Comparison of ENCODE assay signal across 1 cellular context in the genomic region with DNA sequence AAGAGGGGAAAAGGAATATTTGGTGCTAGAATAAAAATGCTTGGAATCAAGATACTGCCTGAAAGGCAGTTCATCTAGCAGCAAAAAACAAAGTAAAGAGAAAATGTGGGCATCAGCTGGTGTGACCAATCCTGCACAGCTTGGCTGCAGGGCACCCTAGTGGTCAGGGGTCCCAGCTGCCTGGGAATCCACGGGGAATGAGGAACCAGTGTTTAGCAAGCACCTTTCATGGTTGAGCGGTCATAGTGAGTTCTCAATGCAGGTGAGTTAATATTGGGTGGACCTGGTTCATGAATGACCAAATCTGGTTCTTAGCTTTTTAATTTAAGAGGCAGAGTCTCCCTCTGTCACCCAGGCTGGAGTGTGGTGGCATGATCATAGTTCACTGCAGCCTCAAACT.
TF ChIP-seq lines count a peak whose summit lies in the region.

No MANE protein-coding gene starts in this region.

TF ChIP-seq in H1, 55 proteins besides CTCF, POLR2A, EP300 and RAD21:
- TF ChIP-seq CBX5 (IDR thresholded peaks at IDR 0.05; ENCODE audit: low read depth, low read length) (no peak), NANOG (IDR thresholded peaks at IDR 0.05; ENCODE audit: insufficient read depth, low read depth, low read length, poor library complexity, severe bottlenecking) (no peak), MAFK (IDR thresholded peaks at IDR 0.05; ENCODE audit: low read depth, low read length) (no peak), PHF8 (conservative IDR thresholded peaks at IDR 0.05; ENCODE audit: low read depth, low read length) (no peak), TBP (IDR thresholded peaks at IDR 0.05; ENCODE audit: low read depth, low read length) (no peak), SIN3A (conservative IDR thresholded peaks at IDR 0.05 in 1 of 2, IDR thresholded peaks at IDR 0.05 in 1 of 2; ENCODE audit: low read depth in 1 of 2, low read length in 2 of 2) (no peak), SRF (IDR thresholded peaks at IDR 0.05; ENCODE audit: low read depth, low read length) (no peak), NRF1 (IDR thresholded peaks at IDR 0.05; ENCODE audit: low read depth, low read length) (no peak), GABPA (IDR thresholded peaks at IDR 0.05; ENCODE audit: borderline replicate concordance, insufficient read depth, low read length) (no peak), EZH2 (IDR thresholded peaks at IDR 0.05; ENCODE audit: low read depth, low read length, severe bottlenecking) (no peak), KDM4A (IDR thresholded peaks at IDR 0.05; ENCODE audit: low read depth, low read length, severe bottlenecking) (no peak), SIRT6 (IDR thresholded peaks at IDR 0.05; ENCODE audit: low read length) (no peak), HDAC6 (IDR thresholded peaks at IDR 0.05; ENCODE audit: low read depth, low read length) (no peak), CTBP2 (IDR thresholded peaks at IDR 0.05; ENCODE audit: borderline replicate concordance, insufficient read depth, insufficient read length, low read length) (no peak)
- TF ChIP-seq, protein P1, sequence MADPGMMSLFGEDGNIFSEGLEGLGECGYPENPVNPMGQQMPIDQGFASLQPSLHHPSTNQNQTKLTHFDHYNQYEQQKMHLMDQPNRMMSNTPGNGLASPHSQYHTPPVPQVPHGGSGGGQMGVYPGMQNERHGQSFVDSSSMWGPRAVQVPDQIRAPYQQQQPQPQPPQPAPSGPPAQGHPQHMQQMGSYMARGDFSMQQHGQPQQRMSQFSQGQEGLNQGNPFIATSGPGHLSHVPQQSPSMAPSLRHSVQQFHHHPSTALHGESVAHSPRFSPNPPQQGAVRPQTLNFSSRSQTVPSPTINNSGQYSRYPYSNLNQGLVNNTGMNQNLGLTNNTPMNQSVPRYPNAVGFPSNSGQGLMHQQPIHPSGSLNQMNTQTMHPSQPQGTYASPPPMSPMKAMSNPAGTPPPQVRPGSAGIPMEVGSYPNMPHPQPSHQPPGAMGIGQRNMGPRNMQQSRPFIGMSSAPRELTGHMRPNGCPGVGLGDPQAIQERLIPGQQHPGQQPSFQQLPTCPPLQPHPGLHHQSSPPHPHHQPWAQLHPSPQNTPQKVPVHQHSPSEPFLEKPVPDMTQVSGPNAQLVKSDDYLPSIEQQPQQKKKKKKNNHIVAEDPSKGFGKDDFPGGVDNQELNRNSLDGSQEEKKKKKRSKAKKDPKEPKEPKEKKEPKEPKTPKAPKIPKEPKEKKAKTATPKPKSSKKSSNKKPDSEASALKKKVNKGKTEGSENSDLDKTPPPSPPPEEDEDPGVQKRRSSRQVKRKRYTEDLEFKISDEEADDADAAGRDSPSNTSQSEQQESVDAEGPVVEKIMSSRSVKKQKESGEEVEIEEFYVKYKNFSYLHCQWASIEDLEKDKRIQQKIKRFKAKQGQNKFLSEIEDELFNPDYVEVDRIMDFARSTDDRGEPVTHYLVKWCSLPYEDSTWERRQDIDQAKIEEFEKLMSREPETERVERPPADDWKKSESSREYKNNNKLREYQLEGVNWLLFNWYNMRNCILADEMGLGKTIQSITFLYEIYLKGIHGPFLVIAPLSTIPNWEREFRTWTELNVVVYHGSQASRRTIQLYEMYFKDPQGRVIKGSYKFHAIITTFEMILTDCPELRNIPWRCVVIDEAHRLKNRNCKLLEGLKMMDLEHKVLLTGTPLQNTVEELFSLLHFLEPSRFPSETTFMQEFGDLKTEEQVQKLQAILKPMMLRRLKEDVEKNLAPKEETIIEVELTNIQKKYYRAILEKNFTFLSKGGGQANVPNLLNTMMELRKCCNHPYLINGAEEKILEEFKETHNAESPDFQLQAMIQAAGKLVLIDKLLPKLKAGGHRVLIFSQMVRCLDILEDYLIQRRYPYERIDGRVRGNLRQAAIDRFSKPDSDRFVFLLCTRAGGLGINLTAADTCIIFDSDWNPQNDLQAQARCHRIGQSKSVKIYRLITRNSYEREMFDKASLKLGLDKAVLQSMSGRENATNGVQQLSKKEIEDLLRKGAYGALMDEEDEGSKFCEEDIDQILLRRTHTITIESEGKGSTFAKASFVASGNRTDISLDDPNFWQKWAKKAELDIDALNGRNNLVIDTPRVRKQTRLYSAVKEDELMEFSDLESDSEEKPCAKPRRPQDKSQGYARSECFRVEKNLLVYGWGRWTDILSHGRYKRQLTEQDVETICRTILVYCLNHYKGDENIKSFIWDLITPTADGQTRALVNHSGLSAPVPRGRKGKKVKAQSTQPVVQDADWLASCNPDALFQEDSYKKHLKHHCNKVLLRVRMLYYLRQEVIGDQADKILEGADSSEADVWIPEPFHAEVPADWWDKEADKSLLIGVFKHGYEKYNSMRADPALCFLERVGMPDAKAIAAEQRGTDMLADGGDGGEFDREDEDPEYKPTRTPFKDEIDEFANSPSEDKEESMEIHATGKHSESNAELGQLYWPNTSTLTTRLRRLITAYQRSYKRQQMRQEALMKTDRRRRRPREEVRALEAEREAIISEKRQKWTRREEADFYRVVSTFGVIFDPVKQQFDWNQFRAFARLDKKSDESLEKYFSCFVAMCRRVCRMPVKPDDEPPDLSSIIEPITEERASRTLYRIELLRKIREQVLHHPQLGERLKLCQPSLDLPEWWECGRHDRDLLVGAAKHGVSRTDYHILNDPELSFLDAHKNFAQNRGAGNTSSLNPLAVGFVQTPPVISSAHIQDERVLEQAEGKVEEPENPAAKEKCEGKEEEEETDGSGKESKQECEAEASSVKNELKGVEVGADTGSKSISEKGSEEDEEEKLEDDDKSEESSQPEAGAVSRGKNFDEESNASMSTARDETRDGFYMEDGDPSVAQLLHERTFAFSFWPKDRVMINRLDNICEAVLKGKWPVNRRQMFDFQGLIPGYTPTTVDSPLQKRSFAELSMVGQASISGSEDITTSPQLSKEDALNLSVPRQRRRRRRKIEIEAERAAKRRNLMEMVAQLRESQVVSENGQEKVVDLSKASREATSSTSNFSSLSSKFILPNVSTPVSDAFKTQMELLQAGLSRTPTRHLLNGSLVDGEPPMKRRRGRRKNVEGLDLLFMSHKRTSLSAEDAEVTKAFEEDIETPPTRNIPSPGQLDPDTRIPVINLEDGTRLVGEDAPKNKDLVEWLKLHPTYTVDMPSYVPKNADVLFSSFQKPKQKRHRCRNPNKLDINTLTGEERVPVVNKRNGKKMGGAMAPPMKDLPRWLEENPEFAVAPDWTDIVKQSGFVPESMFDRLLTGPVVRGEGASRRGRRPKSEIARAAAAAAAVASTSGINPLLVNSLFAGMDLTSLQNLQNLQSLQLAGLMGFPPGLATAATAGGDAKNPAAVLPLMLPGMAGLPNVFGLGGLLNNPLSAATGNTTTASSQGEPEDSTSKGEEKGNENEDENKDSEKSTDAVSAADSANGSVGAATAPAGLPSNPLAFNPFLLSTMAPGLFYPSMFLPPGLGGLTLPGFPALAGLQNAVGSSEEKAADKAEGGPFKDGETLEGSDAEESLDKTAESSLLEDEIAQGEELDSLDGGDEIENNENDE (IDR thresholded peaks at IDR 0.05; ENCODE audit: insufficient replicate concordance, low read length) = no peak
